Comparison of ENCODE assay signal across 8 cellular contexts in genomic region chr3:183122257-183122932, GRCh38. TPM values are rescaled to one million over a fixed set of nuclear protein-coding genes. Genes with fewer than 3 reads are reported as not detected.
A peak's percentile ranks its signal among the peaks of the same experiment; 100 is the strongest.
DNase-seq lines count a peak whose midpoint lies in the region; ATAC-seq and TF ChIP-seq lines count a peak whose summit lies in the region.

No MANE protein-coding gene starts in this region.

- ATAC-seq in SK-N-SH treated with all-trans-retinoic acid at 6 μM for 48 hours: peak; percentile 85
- ATAC-seq in GM19397 (IDR thresholded peaks at IDR 0.05; ENCODE audit: unreplicated experiment): no peak
- no peak for ATAC-seq in GM19463 (IDR thresholded peaks at IDR 0.05; ENCODE audit: unreplicated experiment)

- DNase-seq in 8988T (peak; percentile 38), GM03348 (ENCODE audit: low spot score) (peak; percentile 78), NCI-H1092 (lab: John Stamatoyannopoulos, UW) (peak; percentile 7), fibroblast of the conjunctiva (ENCODE audit: low read depth) (peak; percentile 51), renal cortical epithelial cell (ENCODE audit: low read depth) (peak; percentile 47)

TF ChIP-seq in SK-N-SH treated with all-trans-retinoic acid at 6 μM for 48 hours, 23 proteins besides CTCF, POLR2A, EP300 and RAD21:
- TF ChIP-seq ISL1 (CRISPR knock-in tag; IDR thresholded peaks at IDR 0.05) (no peak), ARNTL (CRISPR knock-in tag; IDR thresholded peaks at IDR 0.05; ENCODE audit: borderline replicate concordance, low read depth) (no peak), OSR1 (CRISPR knock-in tag; IDR thresholded peaks at IDR 0.05) (no peak), RARB (CRISPR knock-in tag; IDR thresholded peaks at IDR 0.05) (no peak), TSHZ2 (CRISPR knock-in tag; IDR thresholded peaks at IDR 0.05) (no peak), CREB5 (CRISPR knock-in tag; IDR thresholded peaks at IDR 0.05; ENCODE audit: low read depth) (no peak), ZC3H10 (CRISPR knock-in tag; IDR thresholded peaks at IDR 0.05) (no peak), ZNF8 (CRISPR knock-in tag; IDR thresholded peaks at IDR 0.05) (no peak), ZNF565 (CRISPR knock-in tag; conservative IDR thresholded peaks at IDR 0.05; ENCODE audit: low read depth) (no peak), TOX (CRISPR knock-in tag; IDR thresholded peaks at IDR 0.05; ENCODE audit: borderline replicate concordance) (no peak), TCF4 (CRISPR knock-in tag; IDR thresholded peaks at IDR 0.05; ENCODE audit: borderline replicate concordance) (no peak), ZFP30 (CRISPR knock-in tag; IDR thresholded peaks at IDR 0.05) (no peak), PATZ1 (CRISPR knock-in tag; IDR thresholded peaks at IDR 0.05; ENCODE audit: borderline replicate concordance) (no peak), PPARA (CRISPR knock-in tag; IDR thresholded peaks at IDR 0.05; ENCODE audit: borderline replicate concordance) (no peak), GLIS3 (CRISPR knock-in tag; IDR thresholded peaks at IDR 0.05) (no peak), BACH2 (CRISPR knock-in tag; IDR thresholded peaks at IDR 0.05; ENCODE audit: borderline replicate concordance) (no peak), SNAI2 (CRISPR knock-in tag; IDR thresholded peaks at IDR 0.05) (no peak), ZFP3 (CRISPR knock-in tag; IDR thresholded peaks at IDR 0.05) (no peak), CSRNP3 (CRISPR knock-in tag; IDR thresholded peaks at IDR 0.05) (no peak)

RNA-seq across cellular contexts. Expression of gene MCCC1, which starts 23.1 kb away (rescaled TPM):
- 24.3 and 38.8 TPM in 2 replicates for total RNA-seq in renal cortical epithelial cell

RNA-seq across cellular contexts. Expression of gene LAMP3, which starts 40.1 kb away (rescaled TPM):
- 0.10 and 0.17 TPM in 2 replicates for total RNA-seq in renal cortical epithelial cell

Comparison
In these comparisons a context has a peak if more than half of its experiments do, and no peak if none do; other contexts are left out.
1. DNase-seq: peak in every context shown above with its lines; median percentile 78 in GM03348; 51 in fibroblast of the conjunctiva; 47 in renal cortical epithelial cell; 38 in 8988T; 7 in NCI-H1092.